ENCODE assay signal across 10 cellular contexts in genomic region chr4:85861064-85861767, GRCh38.
DNase-seq lines count a peak whose midpoint lies in the region; ATAC-seq and TF ChIP-seq lines count a peak whose summit lies in the region.
"Had no signal": no experiment of that assay in that cellular context is flagged by ENCODE, and none has a peak within 500 bp of the region (broad histone marks: within the 10 kb centered on the region; RNA-seq: fewer than 3 reads in every experiment).

No MANE protein-coding gene starts in this region.

- ATAC-seq in GM21825 (IDR thresholded peaks at IDR 0.05; ENCODE audit: unreplicated experiment) = no peak
- ATAC-seq: Panc1 had no signal

- DNase-seq in DMS53 treated with DMSO at 0.1 percent for 48 hours (lab: John Stamatoyannopoulos, UW; ENCODE audit: unreplicated experiment) = peak; percentile 37
- peak; percentile 41 to 84 (median 46) for DNase-seq in NCI-H1417 (lab: John Stamatoyannopoulos, UW)
- peak; percentile 78 for DNase-seq in left kidney (ENCODE audit: low read depth, low spot score)
- DNase-seq in effector CD8-positive, alpha-beta T cell (lab: John Stamatoyannopoulos, UW) = no peak
- DNase-seq in activated CD4-positive, alpha-beta T cell treated with anti-CD3 and anti-CD28 coated beads for 48 hours = no peak
- DNase-seq in stimulated activated CD4-positive, alpha-beta T cell treated with anti-CD3 and anti-CD28 coated beads, Interleukin-1b, Interleukin-23, amount 100 ng/mL, for 48 hours = no peak
- DNase-seq: activated naive CD4-positive, alpha-beta T cell treated with anti-CD3 and anti-CD28 coated beads, Interleukin-2, amount 10 ng/mL, durations not matched to agents 7 days and 5 days had no signal

- no peak for TF ChIP-seq CTCF in VCaP (conservative IDR thresholded peaks at IDR 0.05)

- H3K27ac ChIP-seq in VCaP = peak overlapping the region; percentile 77

Comparison
In these comparisons a context has a peak if more than half of its experiments do, and no peak if none do; other contexts are left out.
1. DNase-seq: peak in DMS53 treated with DMSO at 0.1 percent for 48 hours (single experiment), NCI-H1417 (3 of 3) and left kidney (single experiment); none in effector CD8-positive, alpha-beta T cell (single experiment), activated CD4-positive, alpha-beta T cell treated with anti-CD3 and anti-CD28 coated beads for 48 hours (single experiment) and stimulated activated CD4-positive, alpha-beta T cell treated with anti-CD3 and anti-CD28 coated beads, Interleukin-1b, Interleukin-23, amount 100 ng/mL, for 48 hours (single experiment).